5 cellular contexts compared by ENCODE assay signal in the genomic region with DNA sequence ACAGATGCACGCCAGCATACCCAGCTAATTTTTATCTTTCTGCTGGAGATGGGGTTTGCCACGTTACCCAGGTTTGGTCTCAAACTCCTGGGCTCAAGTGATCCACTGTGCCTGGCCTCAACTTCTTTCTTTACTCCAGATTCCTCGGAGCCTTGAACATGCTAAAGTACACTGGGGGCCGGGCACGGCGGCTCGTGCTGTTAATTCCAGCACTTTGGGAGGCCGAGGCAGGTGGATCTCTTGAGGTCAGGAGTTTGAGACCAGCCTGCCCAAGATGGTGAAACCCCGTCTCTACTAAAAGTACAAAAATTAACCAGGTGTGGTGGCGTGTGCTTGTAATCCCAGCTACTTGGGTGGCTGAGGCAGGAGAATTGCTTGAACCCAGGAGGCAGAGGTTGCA. TPM values are rescaled to one million over a fixed set of nuclear protein-coding genes. Genes with fewer than 3 reads are reported as not detected.
DNase-seq lines count a peak whose midpoint lies in the region; ATAC-seq and TF ChIP-seq lines count a peak whose summit lies in the region.
"Not testable (repeated sequence)": the region's sequence is repeated elsewhere in the genome, so short reads cannot be mapped to it uniquely, and the experiment has no call there.

No MANE protein-coding gene starts in this region.

- not testable (repeated sequence) for H3K9me3 Mint-ChIP-seq in activated T-cell treated with anti-CD3 and anti-CD28 coated beads, Interleukin-2, amount 50 U/mL, for 24 hours; endodermal cell

- peaks cover 98% of the 10 kb centered on the region for H3K36me3 ChIP-seq in endodermal cell (ENCODE audit: control insufficient read depth, insufficient read depth, low read length)
- peaks cover 4 to 100% (median 90%) of the 10 kb centered on the region in 6 donors for H3K36me3 ChIP-seq in spleen

- not testable (repeated sequence) for TF ChIP-seq CTCF in endodermal cell (conservative IDR thresholded peaks at IDR 0.05); spleen (IDR thresholded peaks at IDR 0.05 in 8 of 11, conservative IDR thresholded peaks at IDR 0.05 in 3 of 11)

- not testable (repeated sequence) for H3K27me3 ChIP-seq in endodermal cell (ENCODE audit: control insufficient read depth, insufficient read depth, low read length, poor library complexity, severe bottlenecking); spleen (replicated peaks in 1 of 7)

- H3K27me3 Mint-ChIP-seq in T-helper 17 cell; activated T-cell treated with anti-CD3 and anti-CD28 coated beads, Interleukin-2, amount 50 U/mL, for 24 hours; endodermal cell (ENCODE audit: insufficient read depth): not testable (repeated sequence)

- not testable (repeated sequence) for H3K4me3 ChIP-seq in endodermal cell (ENCODE audit: low read length); spleen

- WGBS in endodermal cell (ENCODE audit: insufficient coverage in 1 of 2, insufficient read length in 1 of 2), 2 experiments = 94 to 96% methylated on average over 10 of the region's 10 CpGs
- 95 to 97% (median 97%) methylated on average over 10 of the region's 10 CpGs for WGBS in spleen, 5 donors

- intact Hi-C loops in spleen (cut with DNase I; ENCODE audit: low total_unique reads) = not testable (repeated sequence)

- H3K4me1 ChIP-seq in endodermal cell (ENCODE audit: control insufficient read depth, insufficient read depth, low read length); spleen: not testable (repeated sequence)

- not testable (repeated sequence) for ATAC-seq in T-helper 17 cell

- not testable (repeated sequence) for H3K36me3 Mint-ChIP-seq in T-helper 17 cell (ENCODE audit: low read depth)
- H3K36me3 Mint-ChIP-seq in activated T-cell treated with anti-CD3 and anti-CD28 coated beads, Interleukin-2, amount 50 U/mL, for 24 hours (ENCODE audit: low read depth) = peaks cover 97% of the 10 kb centered on the region
- H3K36me3 Mint-ChIP-seq in endodermal cell (ENCODE audit: low read depth) = peaks cover 91% of the 10 kb centered on the region

- H3K4me1 Mint-ChIP-seq in T-helper 17 cell = peaks cover 15% of the 10 kb centered on the region
- peaks cover 21% of the 10 kb centered on the region for H3K4me1 Mint-ChIP-seq in activated T-cell treated with anti-CD3 and anti-CD28 coated beads, Interleukin-2, amount 50 U/mL, for 24 hours (ENCODE audit: low read depth)
- not testable (repeated sequence) for H3K4me1 Mint-ChIP-seq in endodermal cell

- H3K9me3 ChIP-seq in T-helper 17 cell (ENCODE audit: control insufficient read depth, low read length, poor library complexity, severe bottlenecking); endodermal cell (ENCODE audit: control insufficient read depth, low read length); spleen: not testable (repeated sequence)

- H3K4me3 Mint-ChIP-seq in T-helper 17 cell; activated T-cell treated with anti-CD3 and anti-CD28 coated beads, Interleukin-2, amount 50 U/mL, for 24 hours; endodermal cell: not testable (repeated sequence)

- TF ChIP-seq POLR2A in spleen (IDR thresholded peaks at IDR 0.05) = not testable (repeated sequence)

- H3K9ac ChIP-seq in endodermal cell (ENCODE audit: extremely low read depth, low read length, poor library complexity, severe bottlenecking) = not testable (repeated sequence)

- not testable (repeated sequence) for H3K27ac ChIP-seq in endodermal cell (ENCODE audit: low read depth, low read length); spleen

- not testable (repeated sequence) for DNase-seq in T-helper 17 cell, endodermal cell
- peak; percentile 16 for DNase-seq in activated T-cell treated with anti-CD3 and anti-CD28 coated beads, Interleukin-2, amount 50 U/mL, for 24 hours
- peak; percentile 53 for DNase-seq in mesenteric fat pad (ENCODE audit: low spot score)
- peak; percentile 27 for DNase-seq in spleen

- peak overlapping the region; percentile 51 for H3K27ac Mint-ChIP-seq in T-helper 17 cell
- H3K27ac Mint-ChIP-seq in activated T-cell treated with anti-CD3 and anti-CD28 coated beads, Interleukin-2, amount 50 U/mL, for 24 hours = peak overlapping the region; percentile 37
- peak overlapping the region; percentile 58 for H3K27ac Mint-ChIP-seq in endodermal cell

RNA-seq across cellular contexts. Expression of a gene that starts 47.1 kb away (rescaled TPM):
- 10 to 100 TPM; 50.0 to 54.0 TPM for total RNA-seq in T-helper 17 cell
- 10 to 100 TPM; 42.3 to 53.8 TPM for total RNA-seq in endodermal cell
- 42.0 TPM for polyA plus RNA-seq in endodermal cell (2013, experiment 1 of 2)
- polyA plus RNA-seq in endodermal cell (2013, experiment 2 of 2) = 35.6 TPM
- 17.3 TPM for total RNA-seq in mesenteric fat pad
- total RNA-seq in spleen = 10 to 100 TPM; 24.5 to 45.8 (median 30.0) TPM
- polyA plus RNA-seq in spleen = 10 to 100 TPM; 20.4 to 66.5 (median 47.5) TPM
